In genomic region chr11:73291196-73291595, GRCh38 we compare ENCODE assay signal across 26 cellular contexts. TPM values are rescaled to one million over a fixed set of nuclear protein-coding genes. Genes with fewer than 3 reads are reported as not detected.
DNase-seq lines count a peak whose midpoint lies in the region; ATAC-seq, FAIRE-seq and TF ChIP-seq lines count a peak whose summit lies in the region.
"Had no signal": no experiment of that assay in that cellular context is flagged by ENCODE, and none has a peak within 500 bp of the region (broad histone marks: within the 10 kb centered on the region; RNA-seq: fewer than 3 reads in every experiment).

No MANE protein-coding gene starts in this region.

- no peak overlapping the region for H4K91ac ChIP-seq in trophoblast cell (ENCODE audit: low read depth, low read length)

- no peak overlapping the region for H2BK120ac ChIP-seq in trophoblast cell (ENCODE audit: insufficient read depth, low read length, poor library complexity)

- peaks cover 10 to 16% of the 10 kb centered on the region in 2 donors for H3K4me1 ChIP-seq in kidney (ENCODE audit: control insufficient read depth in 1 of 2, insufficient read depth in 1 of 2, low read depth in 1 of 2, low read length in 2 of 2)
- H3K4me1 ChIP-seq in trophoblast cell (ENCODE audit: control insufficient read depth in 1 of 2, insufficient read depth in 2 of 2, low read length in 2 of 2): peaks cover 17 to 35% of the 10 kb centered on the region in 2 experiments

- no peak overlapping the region for H3K4me3 Mint-ChIP-seq in natural killer cell treated with Interleukin-12 subunit alpha and Interleukin-12 subunit beta and Interleukin-15 and Interleukin-18, amount 100 ng/mL, for 72 hours
- H3K4me3 Mint-ChIP-seq in natural killer cell: no peak overlapping the region
- H3K4me3 Mint-ChIP-seq: CD14-positive monocyte; CD4-positive, alpha-beta T cell; CD8-positive, alpha-beta memory T cell; GM23338; H9 had no signal

- H3K27ac ChIP-seq in kidney (ENCODE audit: low read depth in 2 of 2, low read length in 2 of 2) (no peak overlapping the region), trophoblast cell (ENCODE audit: low read depth, low read length) (no peak overlapping the region)

- ATAC-seq in natural killer cell treated with Interleukin-12 subunit alpha and Interleukin-12 subunit beta and Interleukin-15 and Interleukin-18, amount 100 ng/mL, for 72 hours: no peak
- ATAC-seq in natural killer cell: no peak
- no peak for ATAC-seq in HG03442 (IDR thresholded peaks at IDR 0.05; ENCODE audit: unreplicated experiment)
- ATAC-seq: A549, GM12878, GM23338, HCT116 had no signal

- H2BK12ac ChIP-seq in trophoblast cell (ENCODE audit: low read length): no peak overlapping the region

- H3K79me2 ChIP-seq in trophoblast cell (ENCODE audit: control insufficient read depth, insufficient read depth, low read length, poor library complexity): peaks cover 6% of the 10 kb centered on the region

- H3K9ac ChIP-seq in kidney (ENCODE audit: low read length in 2 of 2) (no peak overlapping the region), trophoblast cell (ENCODE audit: low read length) (no peak overlapping the region)

- peak overlapping the region; percentile 2 for H3K4ac ChIP-seq in trophoblast cell (ENCODE audit: low read depth, low read length)

- H3K79me1 ChIP-seq in trophoblast cell (ENCODE audit: low read length): peaks cover 4% of the 10 kb centered on the region

- H3K4me2 ChIP-seq in trophoblast cell (ENCODE audit: low read length): no peak overlapping the region
- H3K4me2 ChIP-seq: A549, GM23338 had no signal

- intact Hi-C loops in natural killer cell (cut with micrococcal nuclease) (no loop called here), kidney (cut with DNase I) (loop anchor here (10.0 kb wide), 1 partner anchor 104 kb away; no protein-coding TSS in a partner anchor)

- no peak overlapping the region for H3K14ac ChIP-seq in trophoblast cell (ENCODE audit: low read length)

- no peaks in the 10 kb centered on the region for H3K9me3 Mint-ChIP-seq in natural killer cell treated with Interleukin-12 subunit alpha and Interleukin-12 subunit beta and Interleukin-15 and Interleukin-18, amount 100 ng/mL, for 72 hours
- no peaks in the 10 kb centered on the region for H3K9me3 Mint-ChIP-seq in natural killer cell
- H3K9me3 Mint-ChIP-seq: CD14-positive monocyte; CD4-positive, alpha-beta T cell; CD8-positive, alpha-beta memory T cell; GM23338; H9 had no signal

- H3K36me3 ChIP-seq in kidney (ENCODE audit: control insufficient read depth in 1 of 2, insufficient read depth in 2 of 2, low read length in 2 of 2): no peaks in the 10 kb centered on the region
- peaks cover 4 to 14% of the 10 kb centered on the region in 2 experiments for H3K36me3 ChIP-seq in trophoblast cell (ENCODE audit: control insufficient read depth in 1 of 2, insufficient read depth in 2 of 2, low read length in 2 of 2)
- H3K36me3 ChIP-seq: BLaER1 treated with 17β-estradiol and CSF1 and Interleukin-3, amounts not matched to agents 10 nM and 100 nM had no signal

- FAIRE-seq in kidney (lab: Jason Lieb, UNC): no peak
- FAIRE-seq: A549, D721Med, GM12878, GM19239 had no signal

- no peak overlapping the region for H2AK5ac ChIP-seq in trophoblast cell (ENCODE audit: low read length)

- H3K4me1 Mint-ChIP-seq in natural killer cell treated with Interleukin-12 subunit alpha and Interleukin-12 subunit beta and Interleukin-15 and Interleukin-18, amount 100 ng/mL, for 72 hours (ENCODE audit: low read depth in 2 of 2): peaks cover 19% of the 10 kb centered on the region in 2 donors
- peaks cover 7 to 14% of the 10 kb centered on the region in 2 donors for H3K4me1 Mint-ChIP-seq in natural killer cell

- peak; percentile 34 for DNase-seq in natural killer cell treated with Interleukin-12 subunit alpha and Interleukin-12 subunit beta and Interleukin-15 and Interleukin-18, amount 100 ng/mL, for 72 hours (ENCODE audit: low spot score)
- DNase-seq in natural killer cell: no peak
- peak; percentile 22 for DNase-seq in kidney
- no peak for DNase-seq in trophoblast cell
- DNase-seq in NCI-H2196 (lab: John Stamatoyannopoulos, UW; ENCODE audit: unreplicated experiment): no peak
- DNase-seq in NCI-H187 (lab: John Stamatoyannopoulos, UW): no peak
- DNase-seq: 8988T; ACHN; AML-193; BE2C; CD4-positive, alpha-beta T cell; CD8-positive, alpha-beta memory T cell; DMS 273 treated with DMSO at 0.1 percent for 48 hours; DMS79; EL; GDM1; H9 had no signal

- no CpG with 5 or more reads among the region's 3 CpGs for WGBS in trophoblast cell (ENCODE audit: extremely low coverage, insufficient coverage, insufficient read length)

- no peaks in the 10 kb centered on the region for H3K36me3 Mint-ChIP-seq in natural killer cell treated with Interleukin-12 subunit alpha and Interleukin-12 subunit beta and Interleukin-15 and Interleukin-18, amount 100 ng/mL, for 72 hours
- H3K36me3 Mint-ChIP-seq in natural killer cell: no peaks in the 10 kb centered on the region
- H3K36me3 Mint-ChIP-seq: CD8-positive, alpha-beta memory T cell had no signal

- H3K23ac ChIP-seq in trophoblast cell (ENCODE audit: low read length): no peak overlapping the region

- H2BK5ac ChIP-seq in trophoblast cell (ENCODE audit: low read depth, low read length, poor library complexity): no peak overlapping the region

- H3K4me3 ChIP-seq in kidney (ENCODE audit: low read length in 2 of 2): no peak overlapping the region
- no peak overlapping the region for H3K4me3 ChIP-seq in trophoblast cell (ENCODE audit: low read depth, low read length)
- H3K4me3 ChIP-seq: A549; BLaER1 treated with 17β-estradiol and CSF1 and Interleukin-3, amounts not matched to agents 10 nM and 100 nM; GM12878; GM23338 had no signal

- H3K9me3 ChIP-seq in kidney (ENCODE audit: control insufficient read depth in 1 of 2, low read length in 2 of 2): no peaks in the 10 kb centered on the region
- no peaks in the 10 kb centered on the region for H3K9me3 ChIP-seq in trophoblast cell (ENCODE audit: insufficient read depth, low read depth, low read length)
- H3K9me3 ChIP-seq: A549; BE2C; BLaER1 treated with 17β-estradiol and CSF1 and Interleukin-3, amounts not matched to agents 10 nM and 100 nM had no signal

- H3K27ac Mint-ChIP-seq in natural killer cell treated with Interleukin-12 subunit alpha and Interleukin-12 subunit beta and Interleukin-15 and Interleukin-18, amount 100 ng/mL, for 72 hours: no peak overlapping the region
- H3K27ac Mint-ChIP-seq in natural killer cell: peak overlapping the region in 1 of 2 donors; percentile 93
- H3K27ac Mint-ChIP-seq: CD4-positive, alpha-beta T cell; CD8-positive, alpha-beta memory T cell; GM23338; H9 had no signal

- H2AFZ ChIP-seq in trophoblast cell (ENCODE audit: insufficient read depth, low read length, poor library complexity): no peak overlapping the region
- H2AFZ ChIP-seq: GM23338 had no signal

- H4K12ac ChIP-seq in trophoblast cell (ENCODE audit: low read depth, low read length): no peak overlapping the region

- no peaks in the 10 kb centered on the region for H3K27me3 ChIP-seq in trophoblast cell (ENCODE audit: insufficient read depth, low read length)
- H3K27me3 ChIP-seq: BE2C; BLaER1 treated with 17β-estradiol and CSF1 and Interleukin-3, amounts not matched to agents 10 nM and 100 nM had no signal

- peaks cover 0 to 8% of the 10 kb centered on the region in 2 donors for H3K27me3 Mint-ChIP-seq in natural killer cell treated with Interleukin-12 subunit alpha and Interleukin-12 subunit beta and Interleukin-15 and Interleukin-18, amount 100 ng/mL, for 72 hours
- peaks cover 0 to 5% of the 10 kb centered on the region in 2 donors for H3K27me3 Mint-ChIP-seq in natural killer cell (ENCODE audit: low read depth in 2 of 2)
- H3K27me3 Mint-ChIP-seq: CD4-positive, alpha-beta T cell had no signal

- TF ChIP-seq CTCF in natural killer cell (IDR thresholded peaks at IDR 0.05): no peak
- no peak for TF ChIP-seq CTCF in kidney (IDR thresholded peaks at IDR 0.05; ENCODE audit: borderline replicate concordance, extremely low read depth, insufficient read depth)

- H4K8ac ChIP-seq in trophoblast cell (ENCODE audit: low read depth, low read length): no peak overlapping the region

- no peak overlapping the region for H3K18ac ChIP-seq in trophoblast cell (ENCODE audit: low read length)

RNA-seq across cellular contexts. Expression of gene ARHGEF17, which starts 16.9 kb away (rescaled TPM):
- under 1 TPM in 1 of 2 donors, not detected in 1; 0.95 TPM for total RNA-seq in natural killer cell treated with Interleukin-12 subunit alpha and Interleukin-12 subunit beta and Interleukin-15 and Interleukin-18, amount 100 ng/mL, for 72 hours
- total RNA-seq in natural killer cell (under 1 TPM; 0.02 to 0.88 (median 0.50) TPM), kidney (68.2 TPM)
- 36.6 TPM for polyA plus RNA-seq in kidney (ENCODE audit: insufficient read depth, low read depth, low replicate concordance)
- 31.0 and 31.5 TPM in 2 replicates for polyA plus RNA-seq in trophoblast cell (2013)
- total RNA-seq: CD4-positive, alpha-beta T cell; CD8-positive, alpha-beta memory T cell had no signal
- polyA plus RNA-seq: CD8-positive, alpha-beta memory T cell had no signal

RNA-seq across cellular contexts. Expression of gene P2RY6, which starts 19.1 kb away (rescaled TPM):
- total RNA-seq in natural killer cell treated with Interleukin-12 subunit alpha and Interleukin-12 subunit beta and Interleukin-15 and Interleukin-18, amount 100 ng/mL, for 72 hours: not detected
- total RNA-seq in natural killer cell: under 1 TPM in 2 of 3 donors, not detected in 1; 0.24 to 0.40 TPM
- 17.9 TPM for total RNA-seq in kidney
- polyA plus RNA-seq in kidney (ENCODE audit: insufficient read depth, low read depth, low replicate concordance): 6.7 TPM
- polyA plus RNA-seq in trophoblast cell (2013): 45.7 and 47.8 TPM in 2 replicates
- total RNA-seq: CD4-positive, alpha-beta T cell; GM23338; H9 had no signal
- polyA plus RNA-seq: CD8-positive, alpha-beta memory T cell; GM23338 had no signal

Comparison
In these comparisons a context has a peak if more than half of its experiments do, and no peak if none do; other contexts are left out.
1. DNase-seq: peak in natural killer cell treated with Interleukin-12 subunit alpha and Interleukin-12 subunit beta and Interleukin-15 and Interleukin-18, amount 100 ng/mL, for 72 hours (single experiment) and kidney (single experiment); none in natural killer cell (single experiment), trophoblast cell (0 of 2), NCI-H2196 (single experiment) and NCI-H187 (0 of 2).
2. RNA of gene ARHGEF17, which starts 16.9 kb away (total RNA-seq): 68.2 TPM in kidney (single experiment); 0.95 TPM in natural killer cell treated with Interleukin-12 subunit alpha and Interleukin-12 subunit beta and Interleukin-15 and Interleukin-18, amount 100 ng/mL, for 72 hours and 0.02 to 0.88 TPM in natural killer cell; every median in the first group is over 10 times any median in the second.
3. RNA of gene P2RY6, which starts 19.1 kb away (total RNA-seq): 17.9 TPM in kidney (single experiment); 0.24 to 0.40 TPM in natural killer cell and not detected in natural killer cell treated with Interleukin-12 subunit alpha and Interleukin-12 subunit beta and Interleukin-15 and Interleukin-18, amount 100 ng/mL, for 72 hours; every median in the first group is over 10 times any median in the second.